Comparison of ENCODE assay signal across 12 cellular contexts in genomic region chr13:95100525-95101121, GRCh38.
DNase-seq lines count a peak whose midpoint lies in the region; ATAC-seq, FAIRE-seq and TF ChIP-seq lines count a peak whose summit lies in the region.
"Had no signal": no experiment of that assay in that cellular context is flagged by ENCODE, and none has a peak within 500 bp of the region (broad histone marks: within the 10 kb centered on the region; RNA-seq: fewer than 3 reads in every experiment).

No MANE protein-coding gene starts in this region.

- H2AK9ac ChIP-seq in IMR-90 (replicated peaks; ENCODE audit: low read depth, low read length, poor library complexity) = no peak overlapping the region

- no peak overlapping the region for H2AFZ ChIP-seq in IMR-90 (replicated peaks; ENCODE audit: low read length, poor library complexity)
- H2AFZ ChIP-seq in GM12878 (ENCODE audit: control insufficient read depth, low read depth, low read length) = no peak overlapping the region

- no peak overlapping the region for H3K9ac ChIP-seq in IMR-90 (ENCODE audit: low read depth, low read length)
- H3K9ac ChIP-seq in GM12878 (ENCODE audit: control insufficient read depth, insufficient read depth, low read length) = no peak overlapping the region

- H3K36me3 ChIP-seq in IMR-90 (ENCODE audit: control insufficient read depth, insufficient read depth, low read length) (peaks cover 19% of the 10 kb centered on the region), GM12878 (ENCODE audit: control insufficient read depth in 2 of 2, insufficient read depth in 2 of 2, low read length in 1 of 2) (peaks cover 0 to 4% of the 10 kb centered on the region in 2 experiments; a peak in 2 of 4 replicates)

- peak overlapping the region; percentile 47 for H2BK120ac ChIP-seq in IMR-90 (ENCODE audit: low read depth, low read length)

- no peak overlapping the region for H3K56ac ChIP-seq in IMR-90 (ENCODE audit: extremely low read depth, insufficient read depth, low read length)

- peak overlapping the region; percentile 80 for H2BK5ac ChIP-seq in IMR-90 (ENCODE audit: low read depth, low read length, poor library complexity, severe bottlenecking)

- RAD21 ChIA-PET in GM12878 (lab: Charles Lee; ENCODE audit: unreplicated experiment) = interaction anchor here (1.3 to 1.4 kb wide), 2 partner anchors 17 to 52 kb away, joined by 3 read pairs; no protein-coding TSS in a partner anchor

- TF ChIP-seq RAD21 in IMR-90 (IDR thresholded peaks at IDR 0.05; ENCODE audit: low read length) = no peak
- TF ChIP-seq RAD21 in GM12878 (IDR thresholded peaks at IDR 0.05; ENCODE audit: insufficient read depth, low read depth, low read length) = no peak

- DNase-seq in EL (peak; percentile 89), IMR-90 (peak; percentile 77), GM12878 (ENCODE audit: low read depth, low spot score) (peak; percentile 21), myocyte (ENCODE audit: low read depth) (peak; percentile 49)
- DNase-seq: cerebellar nuclear complex, KBM-7, naive B cell had no signal

- SMC1A ChIA-PET in GM12878 (lab: Charles Lee; ENCODE audit: uncharacterized antibody, unreplicated experiment) = interaction anchor here (0.6 to 1.6 kb wide), 7 partner anchors 14 to 428 kb away, joined by 3 to 8 read pairs (median 3); no protein-coding TSS in a partner anchor

- TF ChIP-seq EP300 in GM12878 (IDR thresholded peaks at IDR 0.05; ENCODE audit: borderline replicate concordance in 1 of 2, control insufficient read depth in 1 of 2, low read depth in 2 of 2, low read length in 2 of 2) = peak; percentile 47 to 60; a peak in 2 of 4 replicates

- intact Hi-C loops in IMR-90 (cut with micrococcal nuclease) (no loop called here), GM12878 (cut with micrococcal nuclease; ENCODE audit: unreplicated experiment) (no loop called here)

- no peak for TF ChIP-seq POLR2A in IMR-90 (IDR thresholded peaks at IDR 0.05; ENCODE audit: low read depth, low read length)
- TF ChIP-seq POLR2A in GM12878 (IDR thresholded peaks at IDR 0.05; ENCODE audit: low read depth, low read length) = no peak

- H3K9me1 ChIP-seq in IMR-90 (ENCODE audit: insufficient read depth, low read length) = peaks cover 10% of the 10 kb centered on the region

- peaks cover 4% of the 10 kb centered on the region for H3K4me1 ChIP-seq in IMR-90 (ENCODE audit: control insufficient read depth, insufficient read depth, low read length)
- H3K4me1 ChIP-seq in GM12878 (ENCODE audit: control insufficient read depth, insufficient read depth, low read length) = no peaks in the 10 kb centered on the region

- peak overlapping the region; percentile 93 for H3K14ac ChIP-seq in IMR-90 (replicated peaks; ENCODE audit: low read depth, low read length)

- no peak overlapping the region for H2AK5ac ChIP-seq in IMR-90 (ENCODE audit: low read depth, low read length)

- TF ChIP-seq CTCF in IMR-90 (conservative IDR thresholded peaks at IDR 0.05; ENCODE audit: low read depth, low read length) = no peak
- no peak for TF ChIP-seq CTCF in GM12878 (IDR thresholded peaks at IDR 0.05 in 2 of 3, conservative IDR thresholded peaks at IDR 0.05 in 1 of 3; ENCODE audit: control insufficient read depth in 2 of 3, extremely low read depth in 1 of 3, insufficient read depth in 1 of 3, low read depth in 3 of 3, low read length in 3 of 3)

- FAIRE-seq in GM12878 (lab: Jason Lieb, UNC) = peak; percentile 23
- FAIRE-seq: G401.6 had no signal

- peak overlapping the region; percentile 67 for H4K91ac ChIP-seq in IMR-90 (ENCODE audit: insufficient read depth, low read depth, low read length)

- POLR2A ChIA-PET in IMR-90 (lab: Charles Lee; ENCODE audit: unreplicated experiment) = no interaction called here
- POLR2A ChIA-PET in GM12878 (lab: Charles Lee) = interaction anchor here (0.7 kb wide), 1 partner anchor 15 kb away, joined by 3 read pairs; no protein-coding TSS in a partner anchor

- H2BK15ac ChIP-seq in IMR-90 (ENCODE audit: low read depth, low read length) = peak overlapping the region; percentile 23; the same call in 1 of the 3 replicates

- H3K27me3 ChIP-seq in IMR-90 (ENCODE audit: control insufficient read depth, insufficient read depth, low read length) (no peaks in the 10 kb centered on the region), GM12878 (replicated peaks in 1 of 2; ENCODE audit: control insufficient read depth in 2 of 2, insufficient read depth in 2 of 2, low read length in 1 of 2) (no peaks in the 10 kb centered on the region)

- H3K23ac ChIP-seq in IMR-90 (ENCODE audit: low read depth, low read length) = peak overlapping the region; percentile 90; the same call in 1 of the 2 replicates

- H3K79me1 ChIP-seq in IMR-90 (ENCODE audit: low read depth in 1 of 2, low read length in 2 of 2) = peaks cover 5 to 29% of the 10 kb centered on the region in 2 experiments; a peak in 2 of 4 replicates

- CTCF ChIA-PET in IMR-90 (lab: Yijun Ruan, JAX) (interaction anchor here (0.5 to 1.4 kb wide), 2 partner anchors 14 to 155 kb away, joined by 3 to 4 read pairs; no protein-coding TSS in a partner anchor), GM12878 (lab: Yijun Ruan, JAX) (interaction anchor here (1.0 kb wide), 1 partner anchor 17 kb away, joined by 4 read pairs; no protein-coding TSS in a partner anchor)

- H4K5ac ChIP-seq in IMR-90 (ENCODE audit: low read depth, low read length) = peak overlapping the region; percentile 44; the same call in 1 of the 2 replicates

- H2BK20ac ChIP-seq in IMR-90 (ENCODE audit: low read depth, low read length) = peak overlapping the region; percentile 52

- dilution Hi-C loops in IMR-90 (cut with HindIII; ENCODE audit: low sequenced_read_pairs, unreplicated experiment) = no loop called here

- H3K79me2 ChIP-seq in GM12878 (ENCODE audit: control insufficient read depth, insufficient read depth, low read length) = no peaks in the 10 kb centered on the region

- peak; percentile 52 for ATAC-seq in IMR-90 (ENCODE audit: low read depth)
- peak; percentile 92 for ATAC-seq in GM12878
- ATAC-seq in HG02970 (IDR thresholded peaks at IDR 0.05; ENCODE audit: low FRiP score, unreplicated experiment) = no peak
- no peak for ATAC-seq in GM21786 (IDR thresholded peaks at IDR 0.05; ENCODE audit: unreplicated experiment)
- ATAC-seq in GM18907 (IDR thresholded peaks at IDR 0.05; ENCODE audit: unreplicated experiment) = no peak
- ATAC-seq in GM21723 (IDR thresholded peaks at IDR 0.05; ENCODE audit: unreplicated experiment) = no peak

- H3K27ac ChIP-seq in IMR-90 (ENCODE audit: insufficient read depth, low read length) (no peak overlapping the region; the same call in 1 of the 2 replicates), GM12878 (ENCODE audit: control insufficient read depth, insufficient read depth) (no peak overlapping the region)

- H3K4me3 ChIP-seq in IMR-90 (ENCODE audit: insufficient read depth, low read depth, low read length) (no peak overlapping the region), GM12878 (no peak overlapping the region)

- H3K4ac ChIP-seq in IMR-90 (ENCODE audit: low read depth, low read length) = peak overlapping the region; percentile 88

- H3K9me3 ChIP-seq in IMR-90 (ENCODE audit: control insufficient read depth, insufficient read depth, low read length) = no peaks in the 10 kb centered on the region
- no peaks in the 10 kb centered on the region; the same call in 2 of the 3 replicates for H3K9me3 ChIP-seq in GM12878 (replicated peaks; ENCODE audit: control insufficient read depth, insufficient read depth, low read length)

- H3K4me2 ChIP-seq in IMR-90 (ENCODE audit: low read depth, low read length) = peak overlapping the region; percentile 68; the same call in 1 of the 2 replicates
- H3K4me2 ChIP-seq in GM12878 (ENCODE audit: control insufficient read depth, insufficient read depth) = no peak overlapping the region

- no TSS peak for BruUV-seq in IMR-90 (replicated peaks; lab: Mats Ljungman, UMichigan)
- no TSS peak for BruUV-seq in GM12878 (replicated peaks; lab: Mats Ljungman, UMichigan)

- H4K8ac ChIP-seq in IMR-90 (ENCODE audit: low read depth in 2 of 2, low read length in 2 of 2) = peak overlapping the region; percentile 5 to 78; a peak in 2 of 4 replicates

- H4K20me1 ChIP-seq in IMR-90 (ENCODE audit: insufficient read depth, low read length) = no peaks in the 10 kb centered on the region; the same call in 1 of the 2 replicates
- no peaks in the 10 kb centered on the region for H4K20me1 ChIP-seq in GM12878 (ENCODE audit: control insufficient read depth, insufficient read depth)

- in situ Hi-C loops in IMR-90 (cut with MboI; ENCODE audit: low sequenced_read_pairs) = no loop called here
- in situ Hi-C loops in GM12878 (cut with MboI) = no loop called here

- peak overlapping the region; percentile 66; the same call in 1 of the 2 replicates for H3K18ac ChIP-seq in IMR-90 (ENCODE audit: low read depth, low read length)

- WGBS in IMR-90 (ENCODE audit: extremely low coverage in 2 of 2, insufficient read length in 1 of 2), 2 experiments = 33% methylated on average over 2 of the region's 6 CpGs; no CpG with 5 or more reads in 1 of the 2 experiments
- WGBS in GM12878 (ENCODE audit: insufficient coverage, insufficient replicate concordance, low lambda C conversion rate, missing lambda C conversion rate) = 19% methylated on average over 6 of the region's 6 CpGs

TF ChIP-seq in IMR-90, 13 proteins besides CTCF, POLR2A, EP300 and RAD21 (continues in another document):
- TF ChIP-seq CEBPB (IDR thresholded peaks at IDR 0.05; ENCODE audit: low read depth, low read length) (no peak), NFE2L2 (IDR thresholded peaks at IDR 0.05; ENCODE audit: low read depth, low read length) (no peak), RFX5 (IDR thresholded peaks at IDR 0.05; ENCODE audit: low read depth, low read length) (no peak), RCOR1 (IDR thresholded peaks at IDR 0.05; ENCODE audit: insufficient replicate concordance, low read length) (no peak), BHLHE40 (IDR thresholded peaks at IDR 0.05; ENCODE audit: low read depth, low read length) (no peak), MAZ (IDR thresholded peaks at IDR 0.05; ENCODE audit: borderline replicate concordance, low read depth, low read length) (no peak), CHD1 (IDR thresholded peaks at IDR 0.05; ENCODE audit: low read depth, low read length) (no peak), MXI1 (IDR thresholded peaks at IDR 0.05; ENCODE audit: borderline replicate concordance, low read depth, low read length) (no peak)

TF ChIP-seq in GM12878, 131 proteins besides CTCF, POLR2A, EP300 and RAD21 (continues in another document):
- TF ChIP-seq TCF7 (IDR thresholded peaks at IDR 0.05; ENCODE audit: borderline replicate concordance) (no peak), SREBF1 (IDR thresholded peaks at IDR 0.05; ENCODE audit: low read length) (no peak), NBN (IDR thresholded peaks at IDR 0.05) (0 out of 2 replicates have a peak, but pooled peaks have one; percentile 16), STAT3 (IDR thresholded peaks at IDR 0.05; ENCODE audit: low read depth, low read length) (no peak), ZNF622 (IDR thresholded peaks at IDR 0.05) (no peak), NR2F1 (conservative IDR thresholded peaks at IDR 0.05) (no peak), BHLHE40 (IDR thresholded peaks at IDR 0.05; ENCODE audit: borderline replicate concordance in 1 of 2, low read depth in 2 of 2, low read length in 1 of 2) (peak in 1 of 2 experiments; percentile 11; a peak in 1 of 4 replicates), IKZF2 (IDR thresholded peaks at IDR 0.05) (peak; percentile 42 to 43; a peak in 2 of 4 replicates), NFXL1 (IDR thresholded peaks at IDR 0.05; ENCODE audit: borderline replicate concordance) (no peak), KDM1A (IDR thresholded peaks at IDR 0.05; ENCODE audit: borderline replicate concordance) (no peak)

Comparison
In these comparisons a context has a peak if more than half of its experiments do, and no peak if none do; other contexts are left out.
1. DNase-seq: peak in every context shown above with its lines; median percentile 89 in EL; 77 in IMR-90; 49 in myocyte; 21 in GM12878.
2. ATAC-seq: peak in IMR-90 (single experiment) and GM12878 (single experiment); none in HG02970 (single experiment), GM21786 (single experiment), GM18907 (single experiment) and GM21723 (single experiment).